11 cellular contexts compared by ENCODE assay signal in genomic region chr5:149381261-149381985, GRCh38. TPM values are rescaled to one million over a fixed set of nuclear protein-coding genes. Genes with fewer than 3 reads are reported as not detected.
DNase-seq lines count a peak whose midpoint lies in the region; ATAC-seq and TF ChIP-seq lines count a peak whose summit lies in the region.
"Had no signal": no experiment of that assay in that cellular context is flagged by ENCODE, and none has a peak within 500 bp of the region (broad histone marks: within the 10 kb centered on the region; RNA-seq: fewer than 3 reads in every experiment).

No MANE protein-coding gene starts in this region.

- no peak overlapping the region for H3K4me2 ChIP-seq in Loucy (ENCODE audit: low read depth, low read length, poor library complexity, severe bottlenecking)

- no peak overlapping the region for H3K27ac Mint-ChIP-seq in activated CD8-positive, alpha-beta T cell treated with anti-CD3 and anti-CD28 coated beads for 36 hours
- no peak overlapping the region for H3K27ac Mint-ChIP-seq in activated CD8-positive, alpha-beta T cell treated with anti-CD3 and anti-CD28 coated beads, Interleukin-2, amount 10 ng/mL, durations not matched to agents 7 days and 5 days
- H3K27ac Mint-ChIP-seq in endodermal cell, result no peak overlapping the region

- H3K4me3 Mint-ChIP-seq in activated CD8-positive, alpha-beta T cell treated with anti-CD3 and anti-CD28 coated beads for 36 hours, result no peak overlapping the region
- no peak overlapping the region for H3K4me3 Mint-ChIP-seq in activated CD8-positive, alpha-beta T cell treated with anti-CD3 and anti-CD28 coated beads, Interleukin-2, amount 10 ng/mL, durations not matched to agents 7 days and 5 days
- no peak overlapping the region for H3K4me3 Mint-ChIP-seq in endodermal cell

- CTCF ChIA-PET in activated CD8-positive, alpha-beta T cell treated with anti-CD3 and anti-CD28 coated beads for 36 hours (lab: Charles Lee), result interaction anchor here (0.5 to 4.5 kb wide), 40 partner anchors 9 to 323 kb away, joined by 3 to 43 read pairs (median 6); partner anchors contain the start of genes CSNK1A1, GRPEL2 and PCYOX1L
- CTCF ChIA-PET in activated CD8-positive, alpha-beta T cell treated with anti-CD3 and anti-CD28 coated beads, Interleukin-2, amount 10 ng/mL, durations not matched to agents 7 days and 5 days (lab: Charles Lee), result interaction anchor here (0.6 to 5.6 kb wide), 18 partner anchors 9 to 1877 kb away, joined by 3 to 36 read pairs (median 4); partner anchors contain the start of gene GRPEL2

- H3K4me3 ChIP-seq in Loucy (ENCODE audit: low read length, poor library complexity, severe bottlenecking) (no peak overlapping the region), tibial artery (peak overlapping the region; percentile 38 to 40), endodermal cell (ENCODE audit: low read length) (no peak overlapping the region)

- H3K9ac ChIP-seq in Loucy (ENCODE audit: low read depth, low read length, poor library complexity, severe bottlenecking) (no peak overlapping the region), endodermal cell (ENCODE audit: extremely low read depth, low read length, poor library complexity, severe bottlenecking) (no peak overlapping the region)

- POLR2A ChIA-PET in activated CD8-positive, alpha-beta T cell treated with anti-CD3 and anti-CD28 coated beads for 36 hours (lab: Charles Lee), result interaction anchor here (0.5 kb wide), 1 partner anchor 190 kb away, joined by 4 read pairs; no protein-coding TSS in a partner anchor
- POLR2A ChIA-PET in activated CD8-positive, alpha-beta T cell treated with anti-CD3 and anti-CD28 coated beads, Interleukin-2, amount 10 ng/mL, durations not matched to agents 7 days and 5 days (lab: Charles Lee), result no interaction called here

- H3K9me3 Mint-ChIP-seq in activated CD8-positive, alpha-beta T cell treated with anti-CD3 and anti-CD28 coated beads for 36 hours, result no peaks in the 10 kb centered on the region
- H3K9me3 Mint-ChIP-seq in activated CD8-positive, alpha-beta T cell treated with anti-CD3 and anti-CD28 coated beads, Interleukin-2, amount 10 ng/mL, durations not matched to agents 7 days and 5 days (ENCODE audit: insufficient read depth), result no peaks in the 10 kb centered on the region
- H3K9me3 Mint-ChIP-seq in endodermal cell, result no peaks in the 10 kb centered on the region
- H3K9me3 Mint-ChIP-seq: nephron progenitor cell had no signal

- H3K27me3 ChIP-seq in Loucy (ENCODE audit: insufficient read depth, low read length, poor library complexity, severe bottlenecking) (no peaks in the 10 kb centered on the region), layer of hippocampus (ENCODE audit: control insufficient read depth, insufficient read depth, low read length) (no peaks in the 10 kb centered on the region), tibial artery (no peaks in the 10 kb centered on the region), endodermal cell (ENCODE audit: control insufficient read depth, insufficient read depth, low read length, poor library complexity, severe bottlenecking) (no peaks in the 10 kb centered on the region)

- H3K79me2 ChIP-seq in Loucy (ENCODE audit: insufficient read depth, low read length), result no peaks in the 10 kb centered on the region

- H3F3A ChIP-seq in Loucy (ENCODE audit: low read depth), result no peaks in the 10 kb centered on the region

- no peaks in the 10 kb centered on the region for H3K9me3 ChIP-seq in Loucy (ENCODE audit: insufficient read depth, low read depth, low read length)
- H3K9me3 ChIP-seq in tibial artery, result no peaks in the 10 kb centered on the region
- H3K9me3 ChIP-seq in endodermal cell (ENCODE audit: control insufficient read depth, low read length), result no peaks in the 10 kb centered on the region

- intact Hi-C loops in activated CD8-positive, alpha-beta T cell treated with anti-CD3 and anti-CD28 coated beads for 36 hours (cut with micrococcal nuclease), result loop anchor here (2.0 to 5.0 kb wide), 2 partner anchors 51 to 183 kb away; no protein-coding TSS in a partner anchor
- intact Hi-C loops in tibial artery (cut with DNase I; ENCODE audit: low total_unique reads), result loop anchor here (5.0 kb wide), 1 partner anchor 41 kb away; no protein-coding TSS in a partner anchor

- no peak for DNase-seq in activated CD8-positive, alpha-beta T cell treated with anti-CD3 and anti-CD28 coated beads for 36 hours
- no peak for DNase-seq in activated CD8-positive, alpha-beta T cell treated with anti-CD3 and anti-CD28 coated beads, Interleukin-2, amount 10 ng/mL, durations not matched to agents 7 days and 5 days
- DNase-seq in tibial artery (no peak), endodermal cell (no peak), GOT3 (lab: John Stamatoyannopoulos, UW) (no peak)

- peak; percentile 19 for ATAC-seq in activated CD8-positive, alpha-beta T cell treated with anti-CD3 and anti-CD28 coated beads for 36 hours
- no peak for ATAC-seq in activated CD8-positive, alpha-beta T cell treated with anti-CD3 and anti-CD28 coated beads, Interleukin-2, amount 10 ng/mL, durations not matched to agents 7 days and 5 days
- no peak for ATAC-seq in GM18870 (IDR thresholded peaks at IDR 0.05; ENCODE audit: unreplicated experiment)

- no peaks in the 10 kb centered on the region for H3K27me3 Mint-ChIP-seq in activated CD8-positive, alpha-beta T cell treated with anti-CD3 and anti-CD28 coated beads for 36 hours
- H3K27me3 Mint-ChIP-seq in activated CD8-positive, alpha-beta T cell treated with anti-CD3 and anti-CD28 coated beads, Interleukin-2, amount 10 ng/mL, durations not matched to agents 7 days and 5 days (ENCODE audit: low read depth), result no peaks in the 10 kb centered on the region
- H3K27me3 Mint-ChIP-seq in endodermal cell (ENCODE audit: insufficient read depth), result no peaks in the 10 kb centered on the region

- H2AFZ ChIP-seq in Loucy (ENCODE audit: low read length), result peak overlapping the region; percentile 55; the same call in 1 of the 2 replicates

- peaks cover 4% of the 10 kb centered on the region for H3K4me1 Mint-ChIP-seq in activated CD8-positive, alpha-beta T cell treated with anti-CD3 and anti-CD28 coated beads for 36 hours (ENCODE audit: low read depth)
- no peaks in the 10 kb centered on the region for H3K4me1 Mint-ChIP-seq in activated CD8-positive, alpha-beta T cell treated with anti-CD3 and anti-CD28 coated beads, Interleukin-2, amount 10 ng/mL, durations not matched to agents 7 days and 5 days (ENCODE audit: low read depth)
- H3K4me1 Mint-ChIP-seq in endodermal cell, result peaks cover 17% of the 10 kb centered on the region

- WGBS in endodermal cell (ENCODE audit: insufficient coverage in 1 of 2, insufficient read length in 1 of 2), 2 experiments, result 0 to 54% methylated on average over 2 to 8 of the region's 8 CpGs

- H3K27ac ChIP-seq in layer of hippocampus (ENCODE audit: low read depth, low read length) (peak overlapping the region; percentile 36), tibial artery (peak overlapping the region; percentile 93), endodermal cell (ENCODE audit: low read depth, low read length) (no peak overlapping the region)
- H3K27ac ChIP-seq: 22Rv1 had no signal

- no peak for TF ChIP-seq CTCF in activated CD8-positive, alpha-beta T cell treated with anti-CD3 and anti-CD28 coated beads for 36 hours (IDR thresholded peaks at IDR 0.05)
- TF ChIP-seq CTCF in Loucy (conservative IDR thresholded peaks at IDR 0.05; ENCODE audit: low read length) (no peak), tibial artery (IDR thresholded peaks at IDR 0.05) (no peak), endodermal cell (conservative IDR thresholded peaks at IDR 0.05) (no peak)

- H3K9me2 ChIP-seq in Loucy (replicated peaks; ENCODE audit: low read depth, low read length), result no peaks in the 10 kb centered on the region

- peaks cover 3% of the 10 kb centered on the region for H3K4me1 ChIP-seq in Loucy (ENCODE audit: insufficient read depth, low read length, poor library complexity, severe bottlenecking)
- peaks cover 0 to 84% (median 75%) of the 10 kb centered on the region in 4 donors for H3K4me1 ChIP-seq in tibial artery
- peaks cover 6% of the 10 kb centered on the region for H3K4me1 ChIP-seq in endodermal cell (ENCODE audit: control insufficient read depth, insufficient read depth, low read length)

- no peaks in the 10 kb centered on the region for H3K36me3 ChIP-seq in Loucy (ENCODE audit: insufficient read depth, low read length)
- H3K36me3 ChIP-seq in tibial artery, result no peaks in the 10 kb centered on the region
- no peaks in the 10 kb centered on the region for H3K36me3 ChIP-seq in endodermal cell (ENCODE audit: control insufficient read depth, insufficient read depth, low read length)

- H4K20me1 ChIP-seq in Loucy (ENCODE audit: insufficient read depth, low read length, poor library complexity, severe bottlenecking), result no peaks in the 10 kb centered on the region

- no peaks in the 10 kb centered on the region for H3K36me3 Mint-ChIP-seq in activated CD8-positive, alpha-beta T cell treated with anti-CD3 and anti-CD28 coated beads for 36 hours (ENCODE audit: low read depth)
- H3K36me3 Mint-ChIP-seq in activated CD8-positive, alpha-beta T cell treated with anti-CD3 and anti-CD28 coated beads, Interleukin-2, amount 10 ng/mL, durations not matched to agents 7 days and 5 days (ENCODE audit: low read depth), result no peaks in the 10 kb centered on the region
- no peaks in the 10 kb centered on the region for H3K36me3 Mint-ChIP-seq in endodermal cell (ENCODE audit: low read depth)

RNA-seq across cellular contexts. Expression of gene IL17B, which starts 2.3 kb away (rescaled TPM):
- not detected for total RNA-seq in activated CD8-positive, alpha-beta T cell treated with anti-CD3 and anti-CD28 coated beads for 36 hours
- not detected for total RNA-seq in activated CD8-positive, alpha-beta T cell treated with anti-CD3 and anti-CD28 coated beads, Interleukin-2, amount 10 ng/mL, durations not matched to agents 7 days and 5 days
- not detected for total RNA-seq in endodermal cell
- not detected for polyA plus RNA-seq in endodermal cell (2013, experiment 1 of 2)
- not detected for polyA plus RNA-seq in endodermal cell (2013, experiment 2 of 2)
- total RNA-seq: glomerular endothelial cell had no signal

RNA-seq across cellular contexts. Expression of gene PCYOX1L, which starts 23.6 kb away (rescaled TPM):
- total RNA-seq in activated CD8-positive, alpha-beta T cell treated with anti-CD3 and anti-CD28 coated beads for 36 hours, result 10 to 100 TPM; 19.7 to 21.2 TPM
- 10 to 100 TPM; 33.9 to 35.0 TPM for total RNA-seq in activated CD8-positive, alpha-beta T cell treated with anti-CD3 and anti-CD28 coated beads, Interleukin-2, amount 10 ng/mL, durations not matched to agents 7 days and 5 days
- total RNA-seq in endodermal cell, result 10 to 100 TPM; 11.1 to 11.7 TPM
- 16.1 TPM for polyA plus RNA-seq in endodermal cell (2013, experiment 1 of 2)
- polyA plus RNA-seq in endodermal cell (2013, experiment 2 of 2), result 13.6 TPM

RNA-seq across cellular contexts. Expression of gene GRPEL2, which starts 36.1 kb away (rescaled TPM):
- total RNA-seq in activated CD8-positive, alpha-beta T cell treated with anti-CD3 and anti-CD28 coated beads for 36 hours, result 10 to 100 TPM; 31.0 to 31.1 TPM
- 10 to 100 TPM; 29.9 to 30.0 TPM for total RNA-seq in activated CD8-positive, alpha-beta T cell treated with anti-CD3 and anti-CD28 coated beads, Interleukin-2, amount 10 ng/mL, durations not matched to agents 7 days and 5 days
- total RNA-seq in endodermal cell, result 10 to 100 TPM; 26.2 to 31.6 TPM
- polyA plus RNA-seq in endodermal cell (2013, experiment 1 of 2), result 12.4 TPM
- polyA plus RNA-seq in endodermal cell (2013, experiment 2 of 2), result 11.6 TPM

Comparison
In these comparisons a context has a peak if more than half of its experiments do, and no peak if none do; other contexts are left out.
1. H3K4me3 ChIP-seq: peak in tibial artery (2 of 2); none in Loucy (single experiment) and endodermal cell (single experiment).